35 cellular contexts compared by ENCODE assay signal in genomic region chr13:80515296-80515695, GRCh38.
"Had no signal": no experiment of that assay in that cellular context is flagged by ENCODE, and none has a peak within 500 bp of the region (broad histone marks: within the 10 kb centered on the region; RNA-seq: fewer than 3 reads in every experiment).

No MANE protein-coding gene starts in this region.

- DNase-seq: Karpas-422, Kasumi-1, MG63, MM.1S, MV-4-11, NCI-H1048, NCI-H1092, NCI-H1092 treated with DMSO at 0.1 percent for 48 hours, NCI-H1105, NCI-H1105 treated with DMSO at 0.1 percent for 48 hours, NCI-H1417, NCI-H1417 treated with DMSO at 0.1 percent for 48 hours, NCI-H1436, NCI-H1436 treated with DMSO at 0.1 percent for 48 hours, NCI-H146, NCI-H1694, NCI-H1694 treated with DMSO at 0.1 percent for 48 hours, NCI-H187, NCI-H187 treated with DMSO at 0.1 percent for 48 hours, NCI-H1930, NCI-H2029, NCI-H2029 treated with DMSO at 0.1 percent for 48 hours, NCI-H2081, NCI-H2081 treated with DMSO at 0.1 percent for 48 hours, NCI-H2107, NCI-H2171, NCI-H2171 treated with DMSO at 0.1 percent for 48 hours, NCI-H2227 treated with DMSO at 0.1 percent for 48 hours, NCI-H226, NCI-H345, NCI-H446, NCI-H446 treated with DMSO at 0.1 percent for 48 hours, NCI-H510A, NCI-H510A treated with DMSO at 0.1 percent for 48 hours, NCI-H524 had no signal

- H3K4me3 ChIP-seq: MG63 had no signal

- H3K27me3 ChIP-seq: MG63 had no signal

- H3K36me3 ChIP-seq: MG63 had no signal

- H3K9me3 ChIP-seq: MG63 had no signal
